32 cellular contexts compared by ENCODE assay signal in the genomic region with DNA sequence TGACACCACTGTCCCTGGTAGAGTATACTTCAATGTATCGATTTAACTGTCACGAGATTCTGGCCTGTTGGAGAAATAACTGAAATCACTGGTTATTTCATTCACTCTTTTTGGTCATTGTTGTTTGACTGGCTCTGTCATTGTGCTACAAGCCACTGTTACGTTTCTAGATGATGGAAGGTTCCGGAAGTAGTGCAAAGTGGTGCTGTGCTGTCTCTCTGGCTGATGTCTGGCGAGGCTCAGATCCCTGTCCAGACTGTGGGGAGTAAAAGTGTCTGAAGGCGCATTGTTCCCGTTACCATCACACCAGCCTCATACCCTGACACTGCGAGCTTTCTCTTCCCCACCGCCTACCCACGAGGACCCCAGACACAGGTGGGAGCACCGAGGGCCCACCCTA. TPM values are rescaled to one million over a fixed set of nuclear protein-coding genes. Genes with fewer than 3 reads are reported as not detected.
A peak's percentile ranks its signal among the peaks of the same experiment; 100 is the strongest.
DNase-seq lines count a peak whose midpoint lies in the region; ATAC-seq, FAIRE-seq and TF ChIP-seq lines count a peak whose summit lies in the region.
"Had no signal": no experiment of that assay in that cellular context is flagged by ENCODE, and none has a peak within 500 bp of the region (broad histone marks: within the 10 kb centered on the region; RNA-seq: fewer than 3 reads in every experiment).

No MANE protein-coding gene starts in this region.

- no peak overlapping the region for H2BK15ac ChIP-seq in mesenchymal stem cell (ENCODE audit: low read depth, poor library complexity, severe bottlenecking)

- H3K4me3 Mint-ChIP-seq in activated CD4-positive, alpha-beta T cell treated with anti-CD3 and anti-CD28 coated beads, Interleukin-2, amount 10 ng/mL, durations not matched to agents 24 days and 14 days, result no peak overlapping the region
- H3K4me3 Mint-ChIP-seq in activated T-cell treated with anti-CD3 and anti-CD28 coated beads, Interleukin-2, amount 50 U/mL, for 4 hours, result no peak overlapping the region
- H3K4me3 Mint-ChIP-seq: activated T-helper 1 cell treated with anti-CD3 and anti-CD28 coated beads, Interleukin-12 subunit alpha, Interleukin-12 subunit beta, Interleukin-2, Interleukin-4 antibody, amounts not matched to agents 30 ng/mL and 10 ng/mL and 1 ng/mL, durations not matched to agents 14 hours and 24 hours and 36 hours; brain; H9; naive thymus-derived CD8-positive, alpha-beta T cell; T-helper 1 cell treated with Interleukin-12 subunit alpha and Interleukin-12 subunit beta and Interleukin-4 antibody, amounts not matched to agents 30 μg/mL and 1 μg/mL, for 36 hours had no signal

- no peak for ATAC-seq in foreskin keratinocyte
- no peak for ATAC-seq in activated T-cell treated with anti-CD3 and anti-CD28 coated beads, Interleukin-2, amount 50 U/mL, for 4 hours
- ATAC-seq: naive thymus-derived CD8-positive, alpha-beta T cell had no signal

- peaks cover 3% of the 10 kb centered on the region for H3K9me3 Mint-ChIP-seq in activated CD4-positive, alpha-beta T cell treated with anti-CD3 and anti-CD28 coated beads, Interleukin-2, amount 10 ng/mL, durations not matched to agents 24 days and 14 days
- H3K9me3 Mint-ChIP-seq in activated T-cell treated with anti-CD3 and anti-CD28 coated beads, Interleukin-2, amount 50 U/mL, for 4 hours, result peaks cover 6% of the 10 kb centered on the region

- no peak overlapping the region for H4K8ac ChIP-seq in mesenchymal stem cell (ENCODE audit: low read length)

- peak overlapping the region in 1 of 2 experiments; percentile 8 for H2BK12ac ChIP-seq in mesenchymal stem cell (ENCODE audit: low read length in 2 of 2)

- peaks cover 17% of the 10 kb centered on the region for H3K9me3 ChIP-seq in mesenchymal stem cell (ENCODE audit: control insufficient read depth, low read length)
- peaks cover 0 to 10% (median 3%) of the 10 kb centered on the region in 5 donors for H3K9me3 ChIP-seq in subcutaneous abdominal adipose tissue (ENCODE audit: control insufficient read depth in 5 of 5, low read length in 5 of 5)
- H3K9me3 ChIP-seq: SK-N-SH had no signal

- 93% methylated on average over 11 of the region's 11 CpGs for WGBS in mesenchymal stem cell

- no peaks in the 10 kb centered on the region for H3K79me1 ChIP-seq in mesenchymal stem cell (replicated peaks; ENCODE audit: low read length, poor library complexity, severe bottlenecking)

- H3K9ac ChIP-seq in mesenchymal stem cell (ENCODE audit: low read length) (no peak overlapping the region), subcutaneous abdominal adipose tissue (ENCODE audit: low read length in 5 of 5) (peak overlapping the region in 1 of 5 donors; percentile 28)
- H3K9ac ChIP-seq: SK-N-SH had no signal

- peak; percentile 25 for FAIRE-seq in D721Med (lab: Jason Lieb, UNC)
- FAIRE-seq: GM12891, islet of Langerhans had no signal

- no peak for TF ChIP-seq CTCF in D721Med (IDR thresholded peaks at IDR 0.05; ENCODE audit: insufficient read depth, missing control alignments)
- no peak for TF ChIP-seq CTCF in GM13976 (IDR thresholded peaks at IDR 0.05; ENCODE audit: borderline replicate concordance, control extremely low read depth, extremely low read depth, insufficient read depth, missing control alignments)
- no peak for TF ChIP-seq CTCF in foreskin keratinocyte (conservative IDR thresholded peaks at IDR 0.05)

- H3K14ac ChIP-seq in mesenchymal stem cell (ENCODE audit: low read length in 2 of 2), result no peak overlapping the region

- no peak overlapping the region for H3K4ac ChIP-seq in mesenchymal stem cell (ENCODE audit: low read depth in 1 of 2, low read length in 2 of 2)

- no peaks in the 10 kb centered on the region for H3K36me3 ChIP-seq in mesenchymal stem cell (ENCODE audit: control insufficient read depth in 1 of 2, insufficient read depth in 2 of 2, low read depth in 1 of 2, low read length in 2 of 2)
- H3K36me3 ChIP-seq in subcutaneous abdominal adipose tissue (ENCODE audit: control insufficient read depth in 5 of 5, insufficient read depth in 5 of 5, low read length in 5 of 5), result no peaks in the 10 kb centered on the region
- H3K36me3 ChIP-seq: MG63, transverse colon had no signal

- intact Hi-C loops in activated CD4-positive, alpha-beta T cell treated with anti-CD3 and anti-CD28 coated beads, Interleukin-2, amount 10 ng/mL, durations not matched to agents 24 days and 14 days (cut with micrococcal nuclease), result no loop called here

- peaks cover 8 to 10% of the 10 kb centered on the region in 2 experiments for H3K27me3 ChIP-seq in mesenchymal stem cell (ENCODE audit: control insufficient read depth in 1 of 2, insufficient read depth in 1 of 2, low read length in 2 of 2)
- H3K27me3 ChIP-seq in subcutaneous abdominal adipose tissue (ENCODE audit: control insufficient read depth in 5 of 5, insufficient read depth in 4 of 5, low read length in 5 of 5), result peaks cover 3 to 12% (median 3%) of the 10 kb centered on the region in 5 donors
- H3K27me3 ChIP-seq in foreskin keratinocyte, result no peaks in the 10 kb centered on the region
- H3K27me3 ChIP-seq: MG63, transverse colon had no signal

- H3K4me2 ChIP-seq in mesenchymal stem cell (ENCODE audit: low read length, poor library complexity, severe bottlenecking), result no peak overlapping the region
- H3K4me2 ChIP-seq: smooth muscle cell had no signal

- no peak overlapping the region for H2AFZ ChIP-seq in mesenchymal stem cell (ENCODE audit: low read depth, low read length)

- in situ Hi-C loops in GM13976 (cut with MboI; ENCODE audit: low sequenced_read_pairs, unreplicated experiment), result loop anchor here (10.0 kb wide), 1 partner anchor 191 kb away; no protein-coding TSS in a partner anchor

- H3K27ac Mint-ChIP-seq in activated CD4-positive, alpha-beta T cell treated with anti-CD3 and anti-CD28 coated beads, Interleukin-2, amount 10 ng/mL, durations not matched to agents 24 days and 14 days, result no peak overlapping the region
- H3K27ac Mint-ChIP-seq: activated T-helper 1 cell treated with anti-CD3 and anti-CD28 coated beads, Interleukin-12 subunit alpha, Interleukin-12 subunit beta, Interleukin-2, Interleukin-4 antibody, amounts not matched to agents 30 ng/mL and 10 ng/mL and 1 ng/mL, durations not matched to agents 14 hours and 24 hours and 36 hours; H9; T-helper 1 cell treated with Interleukin-12 subunit alpha and Interleukin-12 subunit beta and Interleukin-4 antibody, amounts not matched to agents 30 μg/mL and 1 μg/mL, for 36 hours had no signal

- H2BK120ac ChIP-seq in mesenchymal stem cell (ENCODE audit: low read depth, low read length), result no peak overlapping the region

- H4K91ac ChIP-seq in mesenchymal stem cell (ENCODE audit: low read length), result peak overlapping the region; percentile 34

- H3K4me3 ChIP-seq in mesenchymal stem cell (ENCODE audit: insufficient read depth in 1 of 2, low read depth in 1 of 2, low read length in 2 of 2), result no peak overlapping the region
- H3K4me3 ChIP-seq in subcutaneous abdominal adipose tissue (ENCODE audit: low read depth in 1 of 5, low read length in 5 of 5), result no peak overlapping the region
- H3K4me3 ChIP-seq: MG63, smooth muscle cell, transverse colon had no signal

- H2AK5ac ChIP-seq in mesenchymal stem cell (ENCODE audit: low read length, severe bottlenecking), result no peak overlapping the region

- peak overlapping the region; percentile 21 for H3K27ac ChIP-seq in caudate nucleus (ENCODE audit: low read depth, low read length)
- no peak overlapping the region for H3K27ac ChIP-seq in mesenchymal stem cell (ENCODE audit: low read length, poor library complexity, severe bottlenecking)
- peak overlapping the region; percentile 75 for H3K27ac ChIP-seq in subcutaneous abdominal adipose tissue (ENCODE audit: low read depth, low read length)
- H3K27ac ChIP-seq in foreskin keratinocyte, result no peak overlapping the region

- peaks cover 7% of the 10 kb centered on the region for H3K4me1 Mint-ChIP-seq in activated CD4-positive, alpha-beta T cell treated with anti-CD3 and anti-CD28 coated beads, Interleukin-2, amount 10 ng/mL, durations not matched to agents 24 days and 14 days
- H3K4me1 Mint-ChIP-seq in activated T-cell treated with anti-CD3 and anti-CD28 coated beads, Interleukin-2, amount 50 U/mL, for 4 hours (ENCODE audit: low read depth), result no peaks in the 10 kb centered on the region
- H3K4me1 Mint-ChIP-seq: brain, H9 had no signal

- peak overlapping the region in 1 of 2 experiments; percentile 48 for H3K18ac ChIP-seq in mesenchymal stem cell (ENCODE audit: low read depth in 1 of 2, low read length in 2 of 2)

- no peaks in the 10 kb centered on the region for H3K27me3 Mint-ChIP-seq in activated CD4-positive, alpha-beta T cell treated with anti-CD3 and anti-CD28 coated beads, Interleukin-2, amount 10 ng/mL, durations not matched to agents 24 days and 14 days
- peaks cover 2% of the 10 kb centered on the region for H3K27me3 Mint-ChIP-seq in activated T-cell treated with anti-CD3 and anti-CD28 coated beads, Interleukin-2, amount 50 U/mL, for 4 hours (ENCODE audit: low read depth)

- no peak overlapping the region for H3K23ac ChIP-seq in mesenchymal stem cell (ENCODE audit: low read length in 2 of 2)

- DNase-seq in D721Med (ENCODE audit: insufficient read length, low spot score), result no peak
- DNase-seq in caudate nucleus (lab: John Stamatoyannopoulos, UW), result no peak
- no peak for DNase-seq in mesenchymal stem cell
- DNase-seq in GM13976 (ENCODE audit: low spot score), result no peak
- no peak for DNase-seq in foreskin keratinocyte
- DNase-seq in activated CD4-positive, alpha-beta T cell treated with anti-CD3 and anti-CD28 coated beads, Interleukin-2, amount 10 ng/mL, durations not matched to agents 24 days and 14 days, result no peak
- no peak for DNase-seq in activated T-cell treated with anti-CD3 and anti-CD28 coated beads, Interleukin-2, amount 50 U/mL, for 4 hours
- DNase-seq: activated CD4-positive, alpha-beta T cell treated with anti-CD3 and anti-CD28 coated beads, Interleukin-2, amount 50 U/mL, for 4 hours; activated CD4-positive, CD25-positive, alpha-beta regulatory T cell; activated CD8-positive, alpha-beta memory T cell treated with anti-CD3 and anti-CD28 coated beads, Interleukin-2, amount 50 U/mL, for 4 hours; activated naive CD4-positive, alpha-beta T cell treated with Interleukin-2 at 50 U/mL for 16 hours; DMS153; H9; KG1; MG63; naive thymus-derived CD8-positive, alpha-beta T cell; NCI-H1105; NCI-H1930; NCI-H526; PC-3; SK-N-SH; stimulated activated naive CD4-positive, alpha-beta T cell treated with Interleukin-2 at 50 U/mL for 16 hours; transverse colon had no signal

- H2BK5ac ChIP-seq in mesenchymal stem cell (ENCODE audit: low read depth, low read length, poor library complexity, severe bottlenecking), result no peak overlapping the region

- H3K4me1 ChIP-seq in mesenchymal stem cell (ENCODE audit: control insufficient read depth, insufficient read depth, low read depth, low read length) (peaks cover 2% of the 10 kb centered on the region), subcutaneous abdominal adipose tissue (ENCODE audit: control insufficient read depth in 5 of 5, insufficient read depth in 5 of 5, low read length in 5 of 5) (peaks cover 0 to 26% (median 16%) of the 10 kb centered on the region in 5 donors), foreskin keratinocyte (no peaks in the 10 kb centered on the region)

- no peaks in the 10 kb centered on the region for H3K36me3 Mint-ChIP-seq in activated CD4-positive, alpha-beta T cell treated with anti-CD3 and anti-CD28 coated beads, Interleukin-2, amount 10 ng/mL, durations not matched to agents 24 days and 14 days (ENCODE audit: low read depth)
- no peaks in the 10 kb centered on the region for H3K36me3 Mint-ChIP-seq in activated T-cell treated with anti-CD3 and anti-CD28 coated beads, Interleukin-2, amount 50 U/mL, for 4 hours (ENCODE audit: insufficient read depth)
- H3K36me3 Mint-ChIP-seq: brain had no signal

RNA-seq across cellular contexts. Expression of a gene that starts 11.7 kb away (rescaled TPM):
- polyA plus RNA-seq in mesenchymal stem cell (2013, experiment 1 of 2), result 0.04 TPM
- 0.01 TPM for polyA plus RNA-seq in mesenchymal stem cell (2013, experiment 2 of 2)
- not detected in 2 replicates for total RNA-seq in foreskin keratinocyte
- polyA plus RNA-seq in foreskin keratinocyte, result not detected in 2 replicates
- total RNA-seq in activated CD4-positive, alpha-beta T cell treated with anti-CD3 and anti-CD28 coated beads, Interleukin-2, amount 10 ng/mL, durations not matched to agents 24 days and 14 days, result not detected in 2 replicates
- under 1 TPM; 0.15 to 0.49 (median 0.40) TPM for total RNA-seq in activated T-cell treated with anti-CD3 and anti-CD28 coated beads, Interleukin-2, amount 50 U/mL, for 4 hours
- total RNA-seq: activated T-helper 1 cell treated with anti-CD3 and anti-CD28 coated beads, Interleukin-12 subunit alpha, Interleukin-12 subunit beta, Interleukin-2, Interleukin-4 antibody, amounts not matched to agents 30 ng/mL and 10 ng/mL and 1 ng/mL, durations not matched to agents 14 hours and 24 hours and 36 hours; H9; mononuclear cell; naive thymus-derived CD8-positive, alpha-beta T cell; PC-3; smooth muscle cell; transverse colon had no signal
- polyA plus RNA-seq: BJ; naive thymus-derived CD8-positive, alpha-beta T cell; SK-N-SH; smooth muscle cell had no signal

RNA-seq across cellular contexts. Expression of a gene that starts 49.8 kb away (rescaled TPM):
- polyA plus RNA-seq in mesenchymal stem cell (2013, experiment 1 of 2), result 77.8 TPM
- 74.3 TPM for polyA plus RNA-seq in mesenchymal stem cell (2013, experiment 2 of 2)
- total RNA-seq in foreskin keratinocyte, result 108 and 143 TPM in 2 replicates
- polyA plus RNA-seq in foreskin keratinocyte, result 120 and 141 TPM in 2 replicates
- total RNA-seq in activated CD4-positive, alpha-beta T cell treated with anti-CD3 and anti-CD28 coated beads, Interleukin-2, amount 10 ng/mL, durations not matched to agents 24 days and 14 days, result 160 and 177 TPM in 2 replicates
- 100 to 1,000 TPM; 157 to 165 (median 164) TPM for total RNA-seq in activated T-cell treated with anti-CD3 and anti-CD28 coated beads, Interleukin-2, amount 50 U/mL, for 4 hours

RNA-seq across cellular contexts. Expression of a gene that starts 51.7 kb away (rescaled TPM):
- polyA plus RNA-seq in mesenchymal stem cell (2013, experiment 1 of 2), result 3.3 TPM
- 3.2 TPM for polyA plus RNA-seq in mesenchymal stem cell (2013, experiment 2 of 2)
- total RNA-seq in foreskin keratinocyte, result 6.8 and 6.9 TPM in 2 replicates
- 1.5 and 1.6 TPM in 2 replicates for polyA plus RNA-seq in foreskin keratinocyte
- total RNA-seq in activated CD4-positive, alpha-beta T cell treated with anti-CD3 and anti-CD28 coated beads, Interleukin-2, amount 10 ng/mL, durations not matched to agents 24 days and 14 days, result 17.8 and 18.1 TPM in 2 replicates
- total RNA-seq in activated T-cell treated with anti-CD3 and anti-CD28 coated beads, Interleukin-2, amount 50 U/mL, for 4 hours, result 10 to 100 TPM; 13.1 to 13.8 (median 13.4) TPM

Comparison
In these comparisons a context has a peak if more than half of its experiments do, and no peak if none do; other contexts are left out.
1. H3K27ac ChIP-seq: peak in caudate nucleus (single experiment) and subcutaneous abdominal adipose tissue (single experiment); none in mesenchymal stem cell (single experiment) and foreskin keratinocyte (single experiment).